Comparison of ENCODE assay signal across 1 cellular context in genomic region chr17:42458497-42459255, GRCh38.
TF ChIP-seq lines count a peak whose summit lies in the region.

TSS of gene ATP6V0A1 (plus strand) at chr17:42458878. CDS start at chr17:42460895, 2,017 bp downstream.

TF ChIP-seq in K562, 482 proteins besides CTCF, POLR2A, EP300 and RAD21 (continued from another document and continues in another):
- TF ChIP-seq ZNF592 (IDR thresholded peaks at IDR 0.05) (peak; percentile 68), TAF1 (IDR thresholded peaks at IDR 0.05; ENCODE audit: control insufficient read depth, extremely low read depth, insufficient read depth, low read length, severe bottlenecking) (peak; percentile 54), SREBF2 (CRISPR knock-in tag; IDR thresholded peaks at IDR 0.05) (no peak), PREB (CRISPR knock-in tag; IDR thresholded peaks at IDR 0.05) (peak; percentile 72; the same call in 1 of the 2 replicates), FOXJ3 (CRISPR knock-in tag; IDR thresholded peaks at IDR 0.05) (no peak), ZBTB12 (CRISPR knock-in tag; IDR thresholded peaks at IDR 0.05) (peak; percentile 39; the same call in 1 of the 2 replicates), ETV6 (IDR thresholded peaks at IDR 0.05; ENCODE audit: borderline replicate concordance in 1 of 2, low read depth in 2 of 2, low read length in 1 of 2) (no peak), ETV6 (CRISPR knock-in tag; IDR thresholded peaks at IDR 0.05; ENCODE audit: borderline replicate concordance) (no peak), ATF4 (CRISPR knock-in tag; IDR thresholded peaks at IDR 0.05) (no peak), ZNF12 (CRISPR knock-in tag; IDR thresholded peaks at IDR 0.05) (no peak), PHB2 (IDR thresholded peaks at IDR 0.05; ENCODE audit: low read depth) (no peak), VEZF1 (CRISPR knock-in tag; IDR thresholded peaks at IDR 0.05) (peak; percentile 66), ELK3 (CRISPR knock-in tag; IDR thresholded peaks at IDR 0.05) (no peak), HNRNPLL (IDR thresholded peaks at IDR 0.05; ENCODE audit: low read depth, low read length, poor library complexity, severe bottlenecking) (peak; percentile 73), SMARCA5 (IDR thresholded peaks at IDR 0.05) (no peak), ZNF280A (IDR thresholded peaks at IDR 0.05; ENCODE audit: low read depth, partially characterized antibody) (no peak), NFYB (IDR thresholded peaks at IDR 0.05; ENCODE audit: extremely low read depth, insufficient read length) (no peak), YY1 (IDR thresholded peaks at IDR 0.05; ENCODE audit: borderline replicate concordance in 1 of 3, control insufficient read depth in 1 of 3, extremely low read depth in 1 of 3, insufficient read depth in 3 of 3, insufficient read length in 1 of 3, insufficient replicate concordance in 2 of 3, low read depth in 1 of 3, low read length in 2 of 3) (peak; percentile 56 to 95 (median 90)), HCFC1 (IDR thresholded peaks at IDR 0.05; ENCODE audit: low read depth, low read length) (peak; percentile 22; the same call in 1 of the 2 replicates), EP400 (IDR thresholded peaks at IDR 0.05) (peak; percentile 84; the same call in 1 of the 2 replicates), E2F6 (IDR thresholded peaks at IDR 0.05; ENCODE audit: borderline replicate concordance in 1 of 2, extremely low read depth in 1 of 2, insufficient read depth in 1 of 2, insufficient read length in 1 of 2, low read depth in 1 of 2, low read length in 1 of 2, poor library complexity in 1 of 2, severe bottlenecking in 1 of 2) (peak; percentile 76), MYC (IDR thresholded peaks at IDR 0.05; ENCODE audit: low read depth, low read length) (peak; percentile 90), MYC (CRISPR knock-in tag; IDR thresholded peaks at IDR 0.05; ENCODE audit: borderline replicate concordance, low read depth) (no peak), NR2C2 (CRISPR knock-in tag; IDR thresholded peaks at IDR 0.05) (no peak), NR2C2 (tag; IDR thresholded peaks at IDR 0.05) (peak; percentile 75), TGIF2 (CRISPR knock-in tag; IDR thresholded peaks at IDR 0.05) (no peak), ZNF507 (tag; conservative IDR thresholded peaks at IDR 0.05) (no peak), MNT (conservative IDR thresholded peaks at IDR 0.05) (peak in 1 of 2 experiments; percentile 39; a peak in 2 of 4 replicates), FOXP1 (CRISPR knock-in tag; IDR thresholded peaks at IDR 0.05) (peak; percentile 36; the same call in 1 of the 2 replicates), DMBX1 (CRISPR knock-in tag; IDR thresholded peaks at IDR 0.05; ENCODE audit: borderline replicate concordance) (peak; percentile 40; the same call in 1 of the 2 replicates), MCM5 (IDR thresholded peaks at IDR 0.05; ENCODE audit: low read depth) (no peak), TOE1 (IDR thresholded peaks at IDR 0.05; ENCODE audit: borderline replicate concordance) (0 out of 2 replicates have a peak, but pooled peaks have one; percentile 41), TOE1 (CRISPR knock-in tag; IDR thresholded peaks at IDR 0.05; ENCODE audit: borderline replicate concordance, low read depth) (no peak), ZNF764 (CRISPR knock-in tag; IDR thresholded peaks at IDR 0.05; ENCODE audit: low read depth) (no peak), ZNF398 (CRISPR knock-in tag; IDR thresholded peaks at IDR 0.05) (no peak), MAX (CRISPR knock-in tag; IDR thresholded peaks at IDR 0.05) (peak; percentile 76), CREB5 (CRISPR knock-in tag; IDR thresholded peaks at IDR 0.05) (no peak), ZNF766 (CRISPR knock-in tag; conservative IDR thresholded peaks at IDR 0.05) (no peak), MAFG (tag; conservative IDR thresholded peaks at IDR 0.05) (peak; percentile 23; the same call in 1 of the 2 replicates), KDM1A (IDR thresholded peaks at IDR 0.05) (no peak), COPS2 (conservative IDR thresholded peaks at IDR 0.05) (no peak), USF1 (CRISPR knock-in tag; IDR thresholded peaks at IDR 0.05) (peak; percentile 59)
